Comparison of ENCODE assay signal across 18 cellular contexts in genomic region chr6:118903134-118903533, GRCh38. TPM values are rescaled to one million over a fixed set of nuclear protein-coding genes. Genes with fewer than 3 reads are reported as not detected.
A peak's percentile ranks its signal among the peaks of the same experiment; 100 is the strongest.
DNase-seq lines count a peak whose midpoint lies in the region; ATAC-seq and TF ChIP-seq lines count a peak whose summit lies in the region.
"Had no signal": no experiment of that assay in that cellular context is flagged by ENCODE, and none has a peak within 500 bp of the region (broad histone marks: within the 10 kb centered on the region; RNA-seq: fewer than 3 reads in every experiment).

No MANE protein-coding gene starts in this region.

- no peaks in the 10 kb centered on the region for H3K27me3 Mint-ChIP-seq in CD8-positive, alpha-beta T cell (ENCODE audit: low read depth)
- H3K27me3 Mint-ChIP-seq in activated T-helper 2 cell treated with anti-CD3 and anti-CD28 coated beads, Interferon-gamma antibody, Interleukin-2, Interleukin-4, amounts not matched to agents 10 μg/mL and 5 μg/mL and 100 μg/mL, durations not matched to agents 14 hours and 24 hours and 36 hours (ENCODE audit: low read depth) = no peaks in the 10 kb centered on the region
- H3K27me3 Mint-ChIP-seq: B cell had no signal

- H3K27me3 ChIP-seq in CD8-positive, alpha-beta T cell (ENCODE audit: insufficient read depth, low read length) = no peaks in the 10 kb centered on the region
- no peaks in the 10 kb centered on the region for H3K27me3 ChIP-seq in HAP-1 (ENCODE audit: low read depth)
- H3K27me3 ChIP-seq in mesenchymal stem cell (ENCODE audit: control insufficient read depth in 1 of 2, insufficient read depth in 1 of 2, low read length in 2 of 2) = no peaks in the 10 kb centered on the region
- H3K27me3 ChIP-seq: right atrium auricular region, SJSA1 had no signal

- CTCF ChIA-PET in CD8-positive, alpha-beta T cell (lab: Charles Lee) = no interaction called here

- peaks cover 83% of the 10 kb centered on the region for H3K4me1 Mint-ChIP-seq in CD8-positive, alpha-beta T cell (ENCODE audit: low read depth)
- H3K4me1 Mint-ChIP-seq in activated T-helper 2 cell treated with anti-CD3 and anti-CD28 coated beads, Interferon-gamma antibody, Interleukin-2, Interleukin-4, amounts not matched to agents 10 μg/mL and 5 μg/mL and 100 μg/mL, durations not matched to agents 14 hours and 24 hours and 36 hours (ENCODE audit: low read depth) = peaks cover 61% of the 10 kb centered on the region

- POLR2A ChIA-PET in CD8-positive, alpha-beta T cell (lab: Charles Lee) = interaction anchor here (1.0 to 1.5 kb wide), 2 partner anchors 11 to 28 kb away, joined by 3 to 5 read pairs; no protein-coding TSS in a partner anchor

- H2BK120ac ChIP-seq in mesenchymal stem cell (ENCODE audit: low read depth, low read length) = no peak overlapping the region

- H3K27ac ChIP-seq in CD8-positive, alpha-beta T cell (ENCODE audit: low read depth, low read length) = no peak overlapping the region
- no peak overlapping the region for H3K27ac ChIP-seq in mesenchymal stem cell (ENCODE audit: low read length, poor library complexity, severe bottlenecking)
- H3K27ac ChIP-seq: right atrium auricular region, SJSA1 had no signal

- H4K8ac ChIP-seq in mesenchymal stem cell (ENCODE audit: low read length) = no peak overlapping the region

- TF ChIP-seq CTCF in CD8-positive, alpha-beta T cell (IDR thresholded peaks at IDR 0.05) = no peak

- H3K14ac ChIP-seq in mesenchymal stem cell (ENCODE audit: low read length in 2 of 2) = no peak overlapping the region

- no peak overlapping the region for H3K18ac ChIP-seq in mesenchymal stem cell (ENCODE audit: low read depth in 1 of 2, low read length in 2 of 2)

- H2BK15ac ChIP-seq in mesenchymal stem cell (ENCODE audit: low read depth, poor library complexity, severe bottlenecking) = no peak overlapping the region

- no peak overlapping the region for H3K4me3 ChIP-seq in CD8-positive, alpha-beta T cell (ENCODE audit: low read depth, low read length)
- H3K4me3 ChIP-seq in HAP-1 (no peak overlapping the region), mesenchymal stem cell (ENCODE audit: insufficient read depth in 1 of 2, low read depth in 1 of 2, low read length in 2 of 2) (no peak overlapping the region)
- H3K4me3 ChIP-seq: right atrium auricular region, SJSA1 had no signal

- WGBS in mesenchymal stem cell = 100% methylated on average over 1 of the region's 2 CpGs

- no peaks in the 10 kb centered on the region for H3K9me3 Mint-ChIP-seq in CD8-positive, alpha-beta T cell
- no peaks in the 10 kb centered on the region for H3K9me3 Mint-ChIP-seq in activated T-helper 2 cell treated with anti-CD3 and anti-CD28 coated beads, Interferon-gamma antibody, Interleukin-2, Interleukin-4, amounts not matched to agents 10 μg/mL and 5 μg/mL and 100 μg/mL, durations not matched to agents 14 hours and 24 hours and 36 hours
- H3K9me3 Mint-ChIP-seq: neural crest cell had no signal

- H3K4me1 ChIP-seq in CD8-positive, alpha-beta T cell (ENCODE audit: insufficient read depth, low read length) = peaks cover 36% of the 10 kb centered on the region
- H3K4me1 ChIP-seq in HAP-1 (peaks cover 14% of the 10 kb centered on the region), mesenchymal stem cell (ENCODE audit: control insufficient read depth, insufficient read depth, low read depth, low read length) (peaks cover 2% of the 10 kb centered on the region)
- H3K4me1 ChIP-seq: SJSA1 had no signal

- H3K23ac ChIP-seq in mesenchymal stem cell (ENCODE audit: low read length in 2 of 2) = no peak overlapping the region

- ATAC-seq in CD8-positive, alpha-beta T cell = no peak
- no peak for ATAC-seq in GM18907 (IDR thresholded peaks at IDR 0.05; ENCODE audit: unreplicated experiment)

- no peak overlapping the region for H3K4me2 ChIP-seq in mesenchymal stem cell (ENCODE audit: low read length, poor library complexity, severe bottlenecking)

- H2BK5ac ChIP-seq in mesenchymal stem cell (ENCODE audit: low read depth, low read length, poor library complexity, severe bottlenecking) = no peak overlapping the region

- no peak for DNase-seq in CD8-positive, alpha-beta T cell
- DNase-seq in HAP-1 (ENCODE audit: low spot score in 2 of 2) (peak; percentile 57 to 68), mesenchymal stem cell (no peak), NCI-H524 (lab: John Stamatoyannopoulos, UW) (no peak), glomerular visceral epithelial cell (ENCODE audit: extremely low spot score) (no peak)
- DNase-seq in activated T-helper 2 cell treated with anti-CD3 and anti-CD28 coated beads, Interferon-gamma antibody, Interleukin-2, Interleukin-4, amounts not matched to agents 10 μg/mL and 5 μg/mL and 100 μg/mL, durations not matched to agents 14 hours and 24 hours and 36 hours (ENCODE audit: low spot score) = no peak
- DNase-seq: activated naive CD4-positive, alpha-beta T cell treated with anti-CD3 and anti-CD28 coated beads, Interleukin-2, amount 50 U/mL, for 16 hours; central memory CD4-positive, alpha-beta T cell; DMS153; effector memory CD4-positive, alpha-beta T cell; NCI-H187 treated with DMSO at 0.1 percent for 48 hours; OCI-M1; substantia nigra had no signal

- peaks cover 36% of the 10 kb centered on the region for H3K36me3 ChIP-seq in CD8-positive, alpha-beta T cell (ENCODE audit: insufficient read depth, low read length)
- H3K36me3 ChIP-seq in HAP-1 (replicated peaks) (peaks cover 70% of the 10 kb centered on the region), mesenchymal stem cell (ENCODE audit: control insufficient read depth in 1 of 2, insufficient read depth in 2 of 2, low read depth in 1 of 2, low read length in 2 of 2) (peaks cover 6 to 67% of the 10 kb centered on the region in 2 experiments)

- H3K79me1 ChIP-seq in mesenchymal stem cell (replicated peaks; ENCODE audit: low read length, poor library complexity, severe bottlenecking) = peaks cover 11% of the 10 kb centered on the region

- no peak overlapping the region for H2BK12ac ChIP-seq in mesenchymal stem cell (ENCODE audit: low read length in 2 of 2)

- peak overlapping the region; percentile 46 for H3K9ac ChIP-seq in mesenchymal stem cell (ENCODE audit: low read length)

- H2AK5ac ChIP-seq in mesenchymal stem cell (ENCODE audit: low read length, severe bottlenecking) = peak overlapping the region; percentile 95

- in situ Hi-C loops in HAP-1 (cut with MboI; ENCODE audit: low sequenced_read_pairs) = no loop called here

- H4K91ac ChIP-seq in mesenchymal stem cell (ENCODE audit: low read length) = no peak overlapping the region

- H2AFZ ChIP-seq in mesenchymal stem cell (ENCODE audit: low read depth, low read length) = no peak overlapping the region

- peak overlapping the region; percentile 75 for H3K27ac Mint-ChIP-seq in CD8-positive, alpha-beta T cell
- H3K27ac Mint-ChIP-seq in activated T-helper 2 cell treated with anti-CD3 and anti-CD28 coated beads, Interferon-gamma antibody, Interleukin-2, Interleukin-4, amounts not matched to agents 10 μg/mL and 5 μg/mL and 100 μg/mL, durations not matched to agents 14 hours and 24 hours and 36 hours = peak overlapping the region; percentile 53
- H3K27ac Mint-ChIP-seq: B cell had no signal

- H3K4me3 Mint-ChIP-seq in CD8-positive, alpha-beta T cell = no peak overlapping the region
- H3K4me3 Mint-ChIP-seq in activated T-helper 2 cell treated with anti-CD3 and anti-CD28 coated beads, Interferon-gamma antibody, Interleukin-2, Interleukin-4, amounts not matched to agents 10 μg/mL and 5 μg/mL and 100 μg/mL, durations not matched to agents 14 hours and 24 hours and 36 hours (ENCODE audit: low read depth) = no peak overlapping the region
- H3K4me3 Mint-ChIP-seq: B cell, neural crest cell had no signal

- no peaks in the 10 kb centered on the region for H3K9me3 ChIP-seq in CD8-positive, alpha-beta T cell (ENCODE audit: low read length)
- H3K9me3 ChIP-seq in HAP-1 (no peaks in the 10 kb centered on the region), mesenchymal stem cell (ENCODE audit: control insufficient read depth, low read length) (no peaks in the 10 kb centered on the region)
- H3K9me3 ChIP-seq: right atrium auricular region, SJSA1 had no signal

- peaks cover 84% of the 10 kb centered on the region for H3K36me3 Mint-ChIP-seq in CD8-positive, alpha-beta T cell
- peaks cover 89% of the 10 kb centered on the region for H3K36me3 Mint-ChIP-seq in activated T-helper 2 cell treated with anti-CD3 and anti-CD28 coated beads, Interferon-gamma antibody, Interleukin-2, Interleukin-4, amounts not matched to agents 10 μg/mL and 5 μg/mL and 100 μg/mL, durations not matched to agents 14 hours and 24 hours and 36 hours (ENCODE audit: low read depth)

- intact Hi-C loops in CD8-positive, alpha-beta T cell (cut with DNase I, micrococcal nuclease) = no loop called here
- intact Hi-C loops in activated T-helper 2 cell treated with anti-CD3 and anti-CD28 coated beads, Interferon-gamma antibody, Interleukin-2, Interleukin-4, amounts not matched to agents 10 μg/mL and 5 μg/mL and 100 μg/mL, durations not matched to agents 14 hours and 24 hours and 36 hours (cut with micrococcal nuclease) = no loop called here

- H3K4ac ChIP-seq in mesenchymal stem cell (ENCODE audit: low read depth in 1 of 2, low read length in 2 of 2) = no peak overlapping the region

RNA-seq across cellular contexts. Expression of gene ASF1A, which starts 9.2 kb away (rescaled TPM):
- total RNA-seq in CD8-positive, alpha-beta T cell = 10 to 100 TPM; 15.6 to 17.1 TPM
- total RNA-seq in activated T-helper 2 cell treated with anti-CD3 and anti-CD28 coated beads, Interferon-gamma antibody, Interleukin-2, Interleukin-4, amounts not matched to agents 10 μg/mL and 5 μg/mL and 100 μg/mL, durations not matched to agents 14 hours and 24 hours and 36 hours = 33.9 and 34.1 TPM in 2 replicates
- 18.2 TPM for polyA plus RNA-seq in mesenchymal stem cell (2013, experiment 1 of 2)
- 19.3 TPM for polyA plus RNA-seq in mesenchymal stem cell (2013, experiment 2 of 2)

RNA-seq across cellular contexts. Expression of gene MCM9, which starts 31.8 kb away (rescaled TPM):
- total RNA-seq in CD8-positive, alpha-beta T cell = 10 to 100 TPM; 32.9 to 34.1 TPM
- 18.6 and 21.1 TPM in 2 replicates for total RNA-seq in activated T-helper 2 cell treated with anti-CD3 and anti-CD28 coated beads, Interferon-gamma antibody, Interleukin-2, Interleukin-4, amounts not matched to agents 10 μg/mL and 5 μg/mL and 100 μg/mL, durations not matched to agents 14 hours and 24 hours and 36 hours
- polyA plus RNA-seq in mesenchymal stem cell (2013, experiment 1 of 2) = 2.9 TPM
- polyA plus RNA-seq in mesenchymal stem cell (2013, experiment 2 of 2) = 3.1 TPM

Comparison
In these comparisons a context has a peak if more than half of its experiments do, and no peak if none do; other contexts are left out.
1. DNase-seq: peak in HAP-1 (2 of 2); none in CD8-positive, alpha-beta T cell (0 of 7), activated T-helper 2 cell treated with anti-CD3 and anti-CD28 coated beads, Interferon-gamma antibody, Interleukin-2, Interleukin-4, amounts not matched to agents 10 μg/mL and 5 μg/mL and 100 μg/mL, durations not matched to agents 14 hours and 24 hours and 36 hours (single experiment), mesenchymal stem cell (single experiment), NCI-H524 (0 of 2) and glomerular visceral epithelial cell (single experiment).